12 cellular contexts compared by ENCODE assay signal in genomic region chr22:46293591-46294260, GRCh38. TPM values are rescaled to one million over a fixed set of nuclear protein-coding genes. Genes with fewer than 3 reads are reported as not detected.
DNase-seq lines count a peak whose midpoint lies in the region; ATAC-seq, FAIRE-seq and TF ChIP-seq lines count a peak whose summit lies in the region.
"Had no signal": no experiment of that assay in that cellular context is flagged by ENCODE, and none has a peak within 500 bp of the region (broad histone marks: within the 10 kb centered on the region; RNA-seq: fewer than 3 reads in every experiment).

No MANE protein-coding gene starts in this region.

- H3K27ac Mint-ChIP-seq in stimulated activated naive CD8-positive, alpha-beta T cell treated with anti-CD3 and anti-CD28 coated beads, Interleukin-15, amount 100 ng/mL, for 72 hours: no peak overlapping the region

- no peak overlapping the region for H3K4me3 ChIP-seq in adrenal gland
- no peak overlapping the region for H3K4me3 ChIP-seq in HepG2 (replicated peaks in 1 of 3; ENCODE audit: insufficient read depth in 1 of 3, low read depth in 2 of 3, low read length in 3 of 3)

- H3K9me3 Mint-ChIP-seq in stimulated activated naive CD8-positive, alpha-beta T cell treated with anti-CD3 and anti-CD28 coated beads, Interleukin-15, amount 100 ng/mL, for 72 hours: peaks cover 0 to 8% of the 10 kb centered on the region in 2 donors

- H3K4me3 Mint-ChIP-seq in stimulated activated naive CD8-positive, alpha-beta T cell treated with anti-CD3 and anti-CD28 coated beads, Interleukin-15, amount 100 ng/mL, for 72 hours: no peak overlapping the region

- H3K36me3 ChIP-seq in adrenal gland (replicated peaks in 1 of 2): peaks cover 0 to 29% of the 10 kb centered on the region in 2 donors
- peaks cover 21 to 41% of the 10 kb centered on the region in 2 experiments for H3K36me3 ChIP-seq in HepG2 (replicated peaks in 1 of 2; ENCODE audit: control insufficient read depth in 1 of 2, insufficient read depth in 2 of 2, low read length in 2 of 2)

- FAIRE-seq in HepG2 (lab: Jason Lieb, UNC) (no peak), RCC 7860 (lab: Jason Lieb, UNC) (no peak)

- no peaks in the 10 kb centered on the region for H3K27me3 Mint-ChIP-seq in stimulated activated naive CD8-positive, alpha-beta T cell treated with anti-CD3 and anti-CD28 coated beads, Interleukin-15, amount 100 ng/mL, for 72 hours

- BruUV-seq in HepG2 (replicated peaks; lab: Mats Ljungman, UMichigan): no TSS peak

- DNase-seq in stimulated activated naive CD8-positive, alpha-beta T cell treated with anti-CD3 and anti-CD28 coated beads, Interleukin-15, Interleukin-2, amounts not matched to agents 100 U/mL and 50 U/mL, for 24 hours: peak; percentile 17
- no peak for DNase-seq in stimulated activated naive CD8-positive, alpha-beta T cell treated with anti-CD3 and anti-CD28 coated beads, Interleukin-15, amount 100 ng/mL, for 72 hours
- DNase-seq in adrenal gland (peak in 5 of 7 donors; percentile 52 to 73 (median 67)), HepG2 (ENCODE audit: low spot score) (no peak), RCC 7860 (ENCODE audit: low spot score) (no peak), GM19238 (ENCODE audit: insufficient read length, low spot score) (no peak), NCI-H2029 treated with DMSO at 0.1 percent for 48 hours (lab: John Stamatoyannopoulos, UW) (no peak), OCI-M2 (lab: John Stamatoyannopoulos, UW; ENCODE audit: unreplicated experiment) (no peak)
- DNase-seq: activated effector memory CD4-positive, alpha-beta T cell treated with Interleukin-2 at 50 U/mL for 16 hours; DMS53; retina had no signal

- intact Hi-C loops in adrenal gland (cut with DNase I): loop anchor here in 1 of 2 donors (10.0 kb wide), 1 partner anchor 159 kb away; no protein-coding TSS in a partner anchor
- intact Hi-C loops in HepG2 (cut with micrococcal nuclease; ENCODE audit: unreplicated experiment): no loop called here

- CTCF ChIA-PET in HepG2 (lab: Yijun Ruan, JAX; ENCODE audit: low intra/inter-chr PET ratio, low total read pairs): no interaction called here

- WGBS in adrenal gland, 4 donors: 78 to 87% (median 86%) methylated on average over 5 to 11 of the region's 11 CpGs
- 96% methylated on average over 10 of the region's 11 CpGs for WGBS in HepG2 (ENCODE audit: low lambda C conversion rate)

- TF ChIP-seq POLR2A in adrenal gland (IDR thresholded peaks at IDR 0.05) (no peak), HepG2 (IDR thresholded peaks at IDR 0.05; ENCODE audit: insufficient read depth in 1 of 2, low read depth in 2 of 2, low read length in 2 of 2) (no peak)

- H3K4me1 ChIP-seq in adrenal gland (replicated peaks in 1 of 2) (peaks cover 15 to 17% of the 10 kb centered on the region in 2 donors), HepG2 (ENCODE audit: insufficient read depth, low read length) (peaks cover 26% of the 10 kb centered on the region)

- POLR2A ChIA-PET in HepG2 (lab: Yijun Ruan, JAX): interaction anchor here (1.4 kb wide), 1 partner anchor 26 kb away, joined by 5 read pairs; the partner anchor contains the start of gene TTC38

- no peaks in the 10 kb centered on the region for H3K9me3 ChIP-seq in adrenal gland (replicated peaks in 1 of 3)
- no peaks in the 10 kb centered on the region for H3K9me3 ChIP-seq in HepG2 (ENCODE audit: low read length)

- H4K20me1 ChIP-seq in HepG2 (ENCODE audit: insufficient read depth, low read length): no peaks in the 10 kb centered on the region

- no peak overlapping the region for H2AFZ ChIP-seq in HepG2 (ENCODE audit: low read length)

- no peak for ATAC-seq in stimulated activated naive CD8-positive, alpha-beta T cell treated with anti-CD3 and anti-CD28 coated beads, Interleukin-15, Interleukin-2, amounts not matched to agents 100 U/mL and 50 U/mL, for 24 hours
- no peak for ATAC-seq in stimulated activated naive CD8-positive, alpha-beta T cell treated with anti-CD3 and anti-CD28 coated beads, Interleukin-15, amount 100 ng/mL, for 72 hours
- no peak for ATAC-seq in HepG2
- ATAC-seq: Panc1 had no signal

- TF ChIP-seq EP300 in HepG2 (IDR thresholded peaks at IDR 0.05; ENCODE audit: low read depth in 2 of 2, low read length in 2 of 2) (no peak), HepG2 (CRISPR knock-in tag; IDR thresholded peaks at IDR 0.05; ENCODE audit: borderline replicate concordance) (no peak)

- H3K27ac ChIP-seq in adrenal gland (peak overlapping the region in 2 of 5 donors; percentile 74), HepG2 (ENCODE audit: extremely low read length, insufficient read depth, low read length) (no peak overlapping the region)

- H3K79me2 ChIP-seq in HepG2 (ENCODE audit: insufficient read depth, low read length): peaks cover 13% of the 10 kb centered on the region

- in situ Hi-C loops in HepG2 (cut with HindIII; ENCODE audit: extremely low pct_ligation_motif_present, low pct_unique_long_range_greater_than_20kb): no loop called here

- H3K9ac ChIP-seq in HepG2 (ENCODE audit: insufficient read depth, low read depth, low read length): no peak overlapping the region

- H3K4me2 ChIP-seq in HepG2 (ENCODE audit: low read depth, low read length): no peak overlapping the region

- peaks cover 47% of the 10 kb centered on the region for H3K4me1 Mint-ChIP-seq in stimulated activated naive CD8-positive, alpha-beta T cell treated with anti-CD3 and anti-CD28 coated beads, Interleukin-15, amount 100 ng/mL, for 72 hours

- H3K27me3 ChIP-seq in adrenal gland (no peaks in the 10 kb centered on the region), HepG2 (ENCODE audit: control insufficient read depth in 1 of 2, insufficient read depth in 2 of 2, low read length in 2 of 2) (no peaks in the 10 kb centered on the region; a peak in 1 of 5 replicates)

- TF ChIP-seq RAD21 in HepG2 (CRISPR knock-in tag; IDR thresholded peaks at IDR 0.05): no peak

- no peak for TF ChIP-seq CTCF in adrenal gland (IDR thresholded peaks at IDR 0.05)
- TF ChIP-seq CTCF in HepG2 (CRISPR knock-in tag; IDR thresholded peaks at IDR 0.05): no peak

RNA-seq across cellular contexts. Expression of gene GTSE1, which starts 2.9 kb away (rescaled TPM):
- total RNA-seq in adrenal gland: 1 to 10 TPM in 4 of 8 donors, under 1 TPM in 4; 0.06 to 1.9 (median 1.1) TPM
- polyA plus RNA-seq in adrenal gland: 1 to 10 TPM in 2 of 3 donors, under 1 TPM in 1; 0.80 to 1.0 (median 1.0) TPM
- total RNA-seq in HepG2 (2016; rRNA removed; fragmentation: Illumina TruSeq; extraction: Trizol): 13.5 and 15.3 TPM in 2 replicates
- 9.5 and 10.9 TPM in 2 replicates for total RNA-seq in HepG2 (2016; cell fraction: cytosol; rRNA removed; fragmentation: Illumina TruSeq; extraction: Trizol; ENCODE audit: low read depth)
- 12.5 and 14.4 TPM in 2 replicates for total RNA-seq in HepG2 (2016; cell fraction: insoluble cytoplasmic fraction; rRNA removed; fragmentation: Illumina TruSeq; extraction: Trizol)
- total RNA-seq in HepG2 (2016; cell fraction: membrane; rRNA removed; fragmentation: Illumina TruSeq; extraction: Trizol): 16.2 and 16.3 TPM in 2 replicates
- 13.0 and 13.4 TPM in 2 replicates for total RNA-seq in HepG2 (2016; cell fraction: nucleus; rRNA removed; fragmentation: Illumina TruSeq; extraction: Trizol)
- 7.0 and 10.7 TPM in 2 replicates for polyA plus RNA-seq in HepG2 (2011; rRNA removed)
- polyA plus RNA-seq in HepG2 (2011; cell fraction: cytosol; rRNA removed): 4.1 and 6.8 TPM in 2 replicates
- polyA plus RNA-seq in HepG2 (2011; cell fraction: nucleus; rRNA removed): 14.2 and 21.4 TPM in 2 replicates
- polyA plus RNA-seq in HepG2 (2012): 4.6 and 8.5 TPM in 2 replicates
- 6.3 and 6.9 TPM in 2 replicates for polyA plus RNA-seq in HepG2 (2016; cell fraction: cytosol; fragmentation: Illumina TruSeq; extraction: Trizol; ENCODE audit: low read depth)
- 17.8 and 23.8 TPM in 2 replicates for polyA plus RNA-seq in HepG2 (2016; cell fraction: insoluble cytoplasmic fraction; fragmentation: Illumina TruSeq; extraction: Trizol; ENCODE audit: low read depth)
- polyA plus RNA-seq in HepG2 (2016; cell fraction: membrane; fragmentation: Illumina TruSeq; extraction: Trizol; ENCODE audit: low read depth): 16.6 and 17.2 TPM in 2 replicates
- 56.0 and 61.7 TPM in 2 replicates for polyA plus RNA-seq in HepG2 (2016; cell fraction: nucleus; fragmentation: Illumina TruSeq; extraction: Trizol; ENCODE audit: insufficient read depth, low read depth)
- 12.6 and 23.6 TPM in 2 replicates for polyA minus RNA-seq in HepG2 (2011; rRNA and poly(A)+ RNA removed; ENCODE audit: low replicate concordance)
- 6.7 and 8.3 TPM in 2 replicates for polyA minus RNA-seq in HepG2 (2011; cell fraction: cytosol; rRNA and poly(A)+ RNA removed)
- 9.7 and 11.5 TPM in 2 replicates for polyA minus RNA-seq in HepG2 (2011; cell fraction: nucleus; rRNA and poly(A)+ RNA removed)

RNA-seq across cellular contexts. Expression of gene TTC38, which starts 25.9 kb away (rescaled TPM):
- total RNA-seq in adrenal gland (100 to 1,000 TPM in 1 of 8 donors, 10 to 100 TPM in 7; 36.7 to 111 (median 45.8) TPM), HepG2 (2016; rRNA removed; fragmentation: Illumina TruSeq; extraction: Trizol) (105 and 106 TPM in 2 replicates)
- polyA plus RNA-seq in adrenal gland (10 to 100 TPM; 24.0 to 31.1 (median 27.2) TPM), HepG2 (2011; rRNA removed) (101 and 112 TPM in 2 replicates)
- 14.0 and 16.3 TPM in 2 replicates for total RNA-seq in HepG2 (2016; cell fraction: cytosol; rRNA removed; fragmentation: Illumina TruSeq; extraction: Trizol; ENCODE audit: low read depth)
- total RNA-seq in HepG2 (2016; cell fraction: insoluble cytoplasmic fraction; rRNA removed; fragmentation: Illumina TruSeq; extraction: Trizol): 103 and 105 TPM in 2 replicates
- 37.6 and 39.1 TPM in 2 replicates for total RNA-seq in HepG2 (2016; cell fraction: membrane; rRNA removed; fragmentation: Illumina TruSeq; extraction: Trizol)
- total RNA-seq in HepG2 (2016; cell fraction: nucleus; rRNA removed; fragmentation: Illumina TruSeq; extraction: Trizol): 81.8 and 89.6 TPM in 2 replicates
- polyA plus RNA-seq in HepG2 (2011; cell fraction: cytosol; rRNA removed): 120 and 124 TPM in 2 replicates
- 228 and 272 TPM in 2 replicates for polyA plus RNA-seq in HepG2 (2011; cell fraction: nucleus; rRNA removed)
- 67.9 and 76.1 TPM in 2 replicates for polyA plus RNA-seq in HepG2 (2012)
- polyA plus RNA-seq in HepG2 (2016; cell fraction: cytosol; fragmentation: Illumina TruSeq; extraction: Trizol; ENCODE audit: low read depth): 14.5 and 15.5 TPM in 2 replicates
- 88.5 and 106 TPM in 2 replicates for polyA plus RNA-seq in HepG2 (2016; cell fraction: insoluble cytoplasmic fraction; fragmentation: Illumina TruSeq; extraction: Trizol; ENCODE audit: low read depth)
- 24.0 and 28.8 TPM in 2 replicates for polyA plus RNA-seq in HepG2 (2016; cell fraction: membrane; fragmentation: Illumina TruSeq; extraction: Trizol; ENCODE audit: low read depth)
- 141 and 185 TPM in 2 replicates for polyA plus RNA-seq in HepG2 (2016; cell fraction: nucleus; fragmentation: Illumina TruSeq; extraction: Trizol; ENCODE audit: insufficient read depth, low read depth)
- polyA minus RNA-seq in HepG2 (2011; rRNA and poly(A)+ RNA removed; ENCODE audit: low replicate concordance): 60.8 and 197 TPM in 2 replicates
- 88.7 and 103 TPM in 2 replicates for polyA minus RNA-seq in HepG2 (2011; cell fraction: cytosol; rRNA and poly(A)+ RNA removed)
- polyA minus RNA-seq in HepG2 (2011; cell fraction: nucleus; rRNA and poly(A)+ RNA removed): 101 and 103 TPM in 2 replicates

RNA-seq across cellular contexts. Expression of gene PKDREJ, which starts 30.6 kb away (rescaled TPM):
- total RNA-seq in adrenal gland (under 1 TPM in 6 of 8 donors, not detected in 2; under 0.01 to 0.11 (median 0.05) TPM), HepG2 (2016; rRNA removed; fragmentation: Illumina TruSeq; extraction: Trizol) (not detected in 2 replicates)
- polyA plus RNA-seq in adrenal gland (under 1 TPM; 0.03 to 0.08 (median 0.07) TPM), HepG2 (2011; rRNA removed) (0.01 TPM in 1 of 2 replicates, not detected in the other)
- total RNA-seq in HepG2 (2016; cell fraction: cytosol; rRNA removed; fragmentation: Illumina TruSeq; extraction: Trizol; ENCODE audit: low read depth): not detected in 2 replicates
- total RNA-seq in HepG2 (2016; cell fraction: insoluble cytoplasmic fraction; rRNA removed; fragmentation: Illumina TruSeq; extraction: Trizol): not detected in 2 replicates
- total RNA-seq in HepG2 (2016; cell fraction: membrane; rRNA removed; fragmentation: Illumina TruSeq; extraction: Trizol): not detected in 2 replicates
- not detected in 2 replicates for total RNA-seq in HepG2 (2016; cell fraction: nucleus; rRNA removed; fragmentation: Illumina TruSeq; extraction: Trizol)
- 0.01 TPM in 1 of 2 replicates, not detected in the other for polyA plus RNA-seq in HepG2 (2011; cell fraction: cytosol; rRNA removed)
- polyA plus RNA-seq in HepG2 (2011; cell fraction: nucleus; rRNA removed): 0.02 TPM in 1 of 2 replicates, not detected in the other
- 0.27 and 0.29 TPM in 2 replicates for polyA plus RNA-seq in HepG2 (2012)
- not detected in 2 replicates for polyA plus RNA-seq in HepG2 (2016; cell fraction: cytosol; fragmentation: Illumina TruSeq; extraction: Trizol; ENCODE audit: low read depth)
- not detected in 2 replicates for polyA plus RNA-seq in HepG2 (2016; cell fraction: insoluble cytoplasmic fraction; fragmentation: Illumina TruSeq; extraction: Trizol; ENCODE audit: low read depth)
- polyA plus RNA-seq in HepG2 (2016; cell fraction: membrane; fragmentation: Illumina TruSeq; extraction: Trizol; ENCODE audit: low read depth): not detected in 2 replicates
- polyA plus RNA-seq in HepG2 (2016; cell fraction: nucleus; fragmentation: Illumina TruSeq; extraction: Trizol; ENCODE audit: insufficient read depth, low read depth): not detected in 2 replicates
- not detected in 2 replicates for polyA minus RNA-seq in HepG2 (2011; rRNA and poly(A)+ RNA removed; ENCODE audit: low replicate concordance)
- not detected in 2 replicates for polyA minus RNA-seq in HepG2 (2011; cell fraction: cytosol; rRNA and poly(A)+ RNA removed)
- polyA minus RNA-seq in HepG2 (2011; cell fraction: nucleus; rRNA and poly(A)+ RNA removed): not detected in 2 replicates

RNA-seq across cellular contexts. Expression of gene TRMU, which starts 41.8 kb away (rescaled TPM):
- total RNA-seq in adrenal gland (10 to 100 TPM; 20.2 to 48.0 (median 34.3) TPM), HepG2 (2016; rRNA removed; fragmentation: Illumina TruSeq; extraction: Trizol) (47.7 and 50.2 TPM in 2 replicates)
- polyA plus RNA-seq in adrenal gland (100 to 1,000 TPM in 1 of 3 donors, 10 to 100 TPM in 2; 26.6 to 107 (median 56.6) TPM), HepG2 (2011; rRNA removed) (31.0 and 32.1 TPM in 2 replicates)
- 18.2 and 23.3 TPM in 2 replicates for total RNA-seq in HepG2 (2016; cell fraction: cytosol; rRNA removed; fragmentation: Illumina TruSeq; extraction: Trizol; ENCODE audit: low read depth)
- total RNA-seq in HepG2 (2016; cell fraction: insoluble cytoplasmic fraction; rRNA removed; fragmentation: Illumina TruSeq; extraction: Trizol): 47.8 and 51.9 TPM in 2 replicates
- total RNA-seq in HepG2 (2016; cell fraction: membrane; rRNA removed; fragmentation: Illumina TruSeq; extraction: Trizol): 29.1 and 30.8 TPM in 2 replicates
- total RNA-seq in HepG2 (2016; cell fraction: nucleus; rRNA removed; fragmentation: Illumina TruSeq; extraction: Trizol): 60.2 and 64.2 TPM in 2 replicates
- 19.1 and 26.5 TPM in 2 replicates for polyA plus RNA-seq in HepG2 (2011; cell fraction: cytosol; rRNA removed)
- 132 and 159 TPM in 2 replicates for polyA plus RNA-seq in HepG2 (2011; cell fraction: nucleus; rRNA removed)
- polyA plus RNA-seq in HepG2 (2012): 26.7 and 28.6 TPM in 2 replicates
- 8.9 and 10.9 TPM in 2 replicates for polyA plus RNA-seq in HepG2 (2016; cell fraction: cytosol; fragmentation: Illumina TruSeq; extraction: Trizol; ENCODE audit: low read depth)
- 51.8 and 58.5 TPM in 2 replicates for polyA plus RNA-seq in HepG2 (2016; cell fraction: insoluble cytoplasmic fraction; fragmentation: Illumina TruSeq; extraction: Trizol; ENCODE audit: low read depth)
- polyA plus RNA-seq in HepG2 (2016; cell fraction: membrane; fragmentation: Illumina TruSeq; extraction: Trizol; ENCODE audit: low read depth): 20.5 and 21.0 TPM in 2 replicates
- polyA plus RNA-seq in HepG2 (2016; cell fraction: nucleus; fragmentation: Illumina TruSeq; extraction: Trizol; ENCODE audit: insufficient read depth, low read depth): 126 and 127 TPM in 2 replicates
- polyA minus RNA-seq in HepG2 (2011; rRNA and poly(A)+ RNA removed; ENCODE audit: low replicate concordance): 36.9 and 68.5 TPM in 2 replicates
- 9.8 and 12.0 TPM in 2 replicates for polyA minus RNA-seq in HepG2 (2011; cell fraction: cytosol; rRNA and poly(A)+ RNA removed)
- 105 and 171 TPM in 2 replicates for polyA minus RNA-seq in HepG2 (2011; cell fraction: nucleus; rRNA and poly(A)+ RNA removed)

RNA-seq across cellular contexts. Expression of gene CDPF1, which starts 43.6 kb away (rescaled TPM):
- 10 to 100 TPM; 10.8 to 20.1 (median 13.6) TPM for total RNA-seq in adrenal gland
- polyA plus RNA-seq in adrenal gland: 10 to 100 TPM; 10.2 to 32.9 (median 26.9) TPM
- 5.2 and 6.0 TPM in 2 replicates for total RNA-seq in HepG2 (2016; rRNA removed; fragmentation: Illumina TruSeq; extraction: Trizol)
- 3.1 and 4.1 TPM in 2 replicates for total RNA-seq in HepG2 (2016; cell fraction: cytosol; rRNA removed; fragmentation: Illumina TruSeq; extraction: Trizol; ENCODE audit: low read depth)
- total RNA-seq in HepG2 (2016; cell fraction: insoluble cytoplasmic fraction; rRNA removed; fragmentation: Illumina TruSeq; extraction: Trizol): 4.7 and 6.0 TPM in 2 replicates
- total RNA-seq in HepG2 (2016; cell fraction: membrane; rRNA removed; fragmentation: Illumina TruSeq; extraction: Trizol): 5.4 and 6.4 TPM in 2 replicates
- total RNA-seq in HepG2 (2016; cell fraction: nucleus; rRNA removed; fragmentation: Illumina TruSeq; extraction: Trizol): 2.8 and 3.8 TPM in 2 replicates
- polyA plus RNA-seq in HepG2 (2011; rRNA removed): 7.4 and 8.1 TPM in 2 replicates
- polyA plus RNA-seq in HepG2 (2011; cell fraction: cytosol; rRNA removed): 7.0 and 8.0 TPM in 2 replicates
- polyA plus RNA-seq in HepG2 (2011; cell fraction: nucleus; rRNA removed): 15.6 and 19.1 TPM in 2 replicates
- 3.3 and 4.7 TPM in 2 replicates for polyA plus RNA-seq in HepG2 (2012)
- 2.9 and 3.7 TPM in 2 replicates for polyA plus RNA-seq in HepG2 (2016; cell fraction: cytosol; fragmentation: Illumina TruSeq; extraction: Trizol; ENCODE audit: low read depth)
- 4.6 and 5.8 TPM in 2 replicates for polyA plus RNA-seq in HepG2 (2016; cell fraction: insoluble cytoplasmic fraction; fragmentation: Illumina TruSeq; extraction: Trizol; ENCODE audit: low read depth)
- polyA plus RNA-seq in HepG2 (2016; cell fraction: membrane; fragmentation: Illumina TruSeq; extraction: Trizol; ENCODE audit: low read depth): 5.2 and 5.7 TPM in 2 replicates
- polyA plus RNA-seq in HepG2 (2016; cell fraction: nucleus; fragmentation: Illumina TruSeq; extraction: Trizol; ENCODE audit: insufficient read depth, low read depth): 4.2 and 5.9 TPM in 2 replicates
- 3.5 and 3.6 TPM in 2 replicates for polyA minus RNA-seq in HepG2 (2011; rRNA and poly(A)+ RNA removed; ENCODE audit: low replicate concordance)
- 1.3 and 2.3 TPM in 2 replicates for polyA minus RNA-seq in HepG2 (2011; cell fraction: cytosol; rRNA and poly(A)+ RNA removed)
- 1.9 and 2.2 TPM in 2 replicates for polyA minus RNA-seq in HepG2 (2011; cell fraction: nucleus; rRNA and poly(A)+ RNA removed)

Comparison
In these comparisons a context has a peak if more than half of its experiments do, and no peak if none do; other contexts are left out.
1. DNase-seq: peak in stimulated activated naive CD8-positive, alpha-beta T cell treated with anti-CD3 and anti-CD28 coated beads, Interleukin-15, Interleukin-2, amounts not matched to agents 100 U/mL and 50 U/mL, for 24 hours (single experiment) and adrenal gland (5 of 7); none in stimulated activated naive CD8-positive, alpha-beta T cell treated with anti-CD3 and anti-CD28 coated beads, Interleukin-15, amount 100 ng/mL, for 72 hours (0 of 2), HepG2 (single experiment), RCC 7860 (single experiment), GM19238 (single experiment), NCI-H2029 treated with DMSO at 0.1 percent for 48 hours (single experiment) and OCI-M2 (single experiment).